20 cellular contexts compared by ENCODE assay signal in genomic region chr1:4710592-4711190, GRCh38. TPM values are rescaled to one million over a fixed set of nuclear protein-coding genes. Genes with fewer than 3 reads are reported as not detected.
A peak's percentile ranks its signal among the peaks of the same experiment; 100 is the strongest.
DNase-seq lines count a peak whose midpoint lies in the region; ATAC-seq and TF ChIP-seq lines count a peak whose summit lies in the region.
"Had no signal": no experiment of that assay in that cellular context is flagged by ENCODE, and none has a peak within 500 bp of the region (broad histone marks: within the 10 kb centered on the region; RNA-seq: fewer than 3 reads in every experiment).

No MANE protein-coding gene starts in this region.

- H3K4me3 Mint-ChIP-seq in GM23338 = peak overlapping the region; percentile 71

- no peak overlapping the region for H2AFZ ChIP-seq in GM23338
- H2AFZ ChIP-seq: GM23248 had no signal

- no peaks in the 10 kb centered on the region for H3K9me2 ChIP-seq in GM23338 (ENCODE audit: insufficient read depth)

- H3K4me1 Mint-ChIP-seq in GM23338 = peaks cover 42% of the 10 kb centered on the region

- H3K27ac Mint-ChIP-seq in GM23338 = no peak overlapping the region
- H3K27ac Mint-ChIP-seq: naive B cell had no signal

- H4K20me1 ChIP-seq in GM23338 (replicated peaks; ENCODE audit: insufficient read depth) = no peaks in the 10 kb centered on the region

- no peak overlapping the region for H3K9ac ChIP-seq in iPS-18a (ENCODE audit: low read length)
- H3K9ac ChIP-seq: GM23248 had no signal

- peaks cover 5% of the 10 kb centered on the region; the same call in 2 of the 3 replicates for H3K9me3 Mint-ChIP-seq in GM23338

- peaks cover 29% of the 10 kb centered on the region for H3K27me3 Mint-ChIP-seq in GM23338 (ENCODE audit: insufficient read depth, low read depth, poor library complexity)

- H3K36me3 ChIP-seq in GM23338 (ENCODE audit: insufficient read depth) = no peaks in the 10 kb centered on the region
- H3K36me3 ChIP-seq in iPS-18a (ENCODE audit: control insufficient read depth, low read depth, low read length) = no peaks in the 10 kb centered on the region
- H3K36me3 ChIP-seq: BE2C, Peyer's patch, thoracic aorta, WERI-Rb-1 had no signal

- H3K4me3 ChIP-seq in GM23338 (no peak overlapping the region), iPS-18a (ENCODE audit: low read length) (peak overlapping the region; percentile 38)
- H3K4me3 ChIP-seq: GM23248, Peyer's patch, thoracic aorta had no signal

- DNase-seq in GM23338 (ENCODE audit: low spot score) (no peak), NCI-H748 (lab: John Stamatoyannopoulos, UW; ENCODE audit: unreplicated experiment) (peak; percentile 69), putamen (ENCODE audit: low spot score) (peak; percentile 57), DMS53 treated with DMSO at 0.1 percent for 48 hours (lab: John Stamatoyannopoulos, UW; ENCODE audit: unreplicated experiment) (no peak), G401 (ENCODE audit: low spot score) (no peak)
- DNase-seq in effector CD8-positive, alpha-beta T cell (lab: John Stamatoyannopoulos, UW) = no peak
- DNase-seq: activated effector memory CD4-positive, alpha-beta T cell treated with anti-CD3 and anti-CD28 coated beads, Interleukin-2, amount 50 U/mL, for 16 hours; BE2C; dermis blood vessel endothelial cell; DMS53; GM23248; naive B cell; NCI-H2081 treated with DMSO at 0.1 percent for 48 hours; NCI-H774; Peyer's patch; WERI-Rb-1 had no signal

- no peaks in the 10 kb centered on the region for H3F3A ChIP-seq in GM23338 (replicated peaks; ENCODE audit: low read depth)

- H3K79me2 ChIP-seq in GM23338 (replicated peaks; ENCODE audit: insufficient read depth) = no peaks in the 10 kb centered on the region

- in situ Hi-C loops in G401 (cut with HindIII; ENCODE audit: low sequenced_read_pairs) = no loop called here

- H3K4me2 ChIP-seq in GM23338 = no peak overlapping the region

- H3K27me3 ChIP-seq in GM23338 (ENCODE audit: insufficient read depth) (no peaks in the 10 kb centered on the region), iPS-18a (ENCODE audit: control insufficient read depth, insufficient read depth, low read length) (peaks cover 33% of the 10 kb centered on the region)
- H3K27me3 ChIP-seq: BE2C, Peyer's patch had no signal

- H3K4me1 ChIP-seq in GM23338 (ENCODE audit: insufficient read depth) (no peaks in the 10 kb centered on the region), iPS-18a (ENCODE audit: control insufficient read depth, low read depth, low read length) (peaks cover 22% of the 10 kb centered on the region)
- H3K4me1 ChIP-seq: BE2C had no signal

- H3K9me3 ChIP-seq in iPS-18a (ENCODE audit: control insufficient read depth, low read depth, low read length) = no peaks in the 10 kb centered on the region
- H3K9me3 ChIP-seq: BE2C, Peyer's patch, thoracic aorta had no signal

- H3K27ac ChIP-seq in GM23338 (ENCODE audit: low read depth) (no peak overlapping the region), iPS-18a (ENCODE audit: low read length) (no peak overlapping the region)
- H3K27ac ChIP-seq: GM23248, Peyer's patch, thoracic aorta, WERI-Rb-1 had no signal

- peaks cover 18% of the 10 kb centered on the region for H3K36me3 Mint-ChIP-seq in GM23338 (ENCODE audit: low read depth)
- H3K36me3 Mint-ChIP-seq: naive B cell had no signal

- ATAC-seq in GM23338 = peak; percentile 65

- no peak for TF ChIP-seq CTCF in GM23338 (conservative IDR thresholded peaks at IDR 0.05; ENCODE audit: low read depth in 2 of 2)

TF ChIP-seq in GM23338, 12 proteins besides CTCF, POLR2A, EP300 and RAD21 (continues in another document):
- no peak for TF ChIP-seq ZNF331 (CRISPR knock-in tag; IDR thresholded peaks at IDR 0.05; ENCODE audit: low read depth)
- no peak for TF ChIP-seq CREB1 (CRISPR knock-in tag; IDR thresholded peaks at IDR 0.05; ENCODE audit: low read depth)
- no peak for TF ChIP-seq POLR2AphosphoS5 (IDR thresholded peaks at IDR 0.05; ENCODE audit: low read depth)
- TF ChIP-seq ETS1 (IDR thresholded peaks at IDR 0.05) = no peak
- no peak for TF ChIP-seq EZH2phosphoT487 (IDR thresholded peaks at IDR 0.05; ENCODE audit: unreplicated experiment)
- no peak for TF ChIP-seq ZNF114 (CRISPR knock-in tag; IDR thresholded peaks at IDR 0.05)
- TF ChIP-seq JUNB (IDR thresholded peaks at IDR 0.05; ENCODE audit: unreplicated experiment) = no peak
- TF ChIP-seq STAT1 (IDR thresholded peaks at IDR 0.05; ENCODE audit: unreplicated experiment) = no peak
- no peak for TF ChIP-seq ZNF462 (CRISPR knock-in tag; IDR thresholded peaks at IDR 0.05)

RNA-seq across cellular contexts. Expression of gene AJAP1, which starts 56.3 kb away (rescaled TPM):
- 0.23 TPM in 1 of 2 replicates, not detected in the other for total RNA-seq in GM23338 (2014; rRNA removed; shearing (Covaris generic))
- not detected in 2 replicates for polyA plus RNA-seq in GM23338 (2016; fragmentation: Nextera tagmentation; extraction: Ambion mirVana)
- total RNA-seq in G401 (2014; rRNA removed; shearing (Covaris generic)) = 0.68 and 2.5 TPM in 2 replicates
- total RNA-seq: fibroblast of lung, HT-29 had no signal

Comparison
In these comparisons a context has a peak if more than half of its experiments do, and no peak if none do; other contexts are left out.
1. DNase-seq: peak in NCI-H748 (single experiment) and putamen (single experiment); none in GM23338 (single experiment), effector CD8-positive, alpha-beta T cell (single experiment), DMS53 treated with DMSO at 0.1 percent for 48 hours (single experiment) and G401 (single experiment).